8 cellular contexts compared by ENCODE assay signal in genomic region chr7:151756076-151756731, GRCh38.
A peak's percentile ranks its signal among the peaks of the same experiment; 100 is the strongest.
DNase-seq lines count a peak whose midpoint lies in the region; ATAC-seq and TF ChIP-seq lines count a peak whose summit lies in the region.

No MANE protein-coding gene starts in this region.

- H3K18ac ChIP-seq in neuronal stem cell (ENCODE audit: low read length) = peak overlapping the region; percentile 82

- H4K8ac ChIP-seq in neuronal stem cell (ENCODE audit: low read depth, low read length) = no peak overlapping the region

- peak overlapping the region; percentile 92 for H2BK15ac ChIP-seq in neuronal stem cell (ENCODE audit: low read length)

- no peaks in the 10 kb centered on the region for H3K79me1 ChIP-seq in neuronal stem cell (ENCODE audit: low read depth, low read length)

- H3K4ac ChIP-seq in neuronal stem cell (ENCODE audit: low read length) = no peak overlapping the region

- peak overlapping the region; percentile 49 to 73 (median 55) for H3K4me3 Mint-ChIP-seq in T-cell
- peak overlapping the region; percentile 27 for H3K4me3 Mint-ChIP-seq in activated naive CD8-positive, alpha-beta T cell treated with anti-CD3 and anti-CD28 coated beads, Interleukin-2, amount 50 U/mL, for 24 hours

- peak overlapping the region; percentile 35 for H2AFZ ChIP-seq in neuronal stem cell (ENCODE audit: low read length)

- H3K4me2 ChIP-seq in neuronal stem cell (ENCODE audit: insufficient read depth, low read length, poor library complexity, severe bottlenecking) = no peak overlapping the region

- no peaks in the 10 kb centered on the region for H3K36me3 ChIP-seq in neuronal stem cell (replicated peaks in 1 of 2; ENCODE audit: control insufficient read depth in 2 of 2, insufficient read depth in 2 of 2, low read length in 2 of 2)

- H3K4me3 ChIP-seq in GM12865 (ENCODE audit: low read depth, low read length) = no peak overlapping the region
- no peak overlapping the region for H3K4me3 ChIP-seq in neuronal stem cell (ENCODE audit: low read length in 2 of 2)

- H3K36me3 Mint-ChIP-seq in T-cell = peaks cover 16% of the 10 kb centered on the region
- no peaks in the 10 kb centered on the region for H3K36me3 Mint-ChIP-seq in activated naive CD8-positive, alpha-beta T cell treated with anti-CD3 and anti-CD28 coated beads, Interleukin-2, amount 50 U/mL, for 24 hours (ENCODE audit: low read depth)

- no CpG with 5 or more reads among the region's 19 CpGs for WGBS in neuronal stem cell (ENCODE audit: extremely low coverage in 2 of 2, insufficient read length in 2 of 2, insufficient replicate concordance in 1 of 2), 2 donors

- H2AK5ac ChIP-seq in neuronal stem cell (ENCODE audit: low read depth, low read length) = peak overlapping the region; percentile 98

- H3K9me3 Mint-ChIP-seq in T-cell = no peaks in the 10 kb centered on the region
- H3K9me3 Mint-ChIP-seq in activated naive CD8-positive, alpha-beta T cell treated with anti-CD3 and anti-CD28 coated beads, Interleukin-2, amount 50 U/mL, for 24 hours = no peaks in the 10 kb centered on the region

- no peak overlapping the region for H2BK5ac ChIP-seq in neuronal stem cell (ENCODE audit: low read length)

- POLR2A ChIA-PET in T-cell (lab: Charles Lee) = interaction anchor here in 1 of 2 donors (0.6 kb wide), 1 partner anchor 492 kb away, joined by 7 read pairs; no protein-coding TSS in a partner anchor

- no peak overlapping the region for H3K14ac ChIP-seq in neuronal stem cell (ENCODE audit: low read length)

- CTCF ChIA-PET in T-cell (lab: Charles Lee) = interaction anchor here in 1 of 2 donors (1.7 kb wide), 1 partner anchor 20 kb away, joined by 5 read pairs; no protein-coding TSS in a partner anchor

- peak overlapping the region; percentile 93 to 95 for H3K27ac Mint-ChIP-seq in T-cell
- peak overlapping the region; percentile 82 for H3K27ac Mint-ChIP-seq in activated naive CD8-positive, alpha-beta T cell treated with anti-CD3 and anti-CD28 coated beads, Interleukin-2, amount 50 U/mL, for 24 hours

- peak; percentile 93 to 99 (median 96) for ATAC-seq in T-cell (replicated peaks in 1 of 4)
- ATAC-seq in activated naive CD8-positive, alpha-beta T cell treated with anti-CD3 and anti-CD28 coated beads, Interleukin-2, amount 50 U/mL, for 24 hours = peak; percentile 97
- no peak for ATAC-seq in HG03571 (IDR thresholded peaks at IDR 0.05; ENCODE audit: unreplicated experiment)

- TF ChIP-seq CTCF in GM12865 (IDR thresholded peaks at IDR 0.05; ENCODE audit: insufficient read depth, low read depth, low read length, missing control alignments) = no peak
- no peak for TF ChIP-seq CTCF in GM10266 (IDR thresholded peaks at IDR 0.05; ENCODE audit: control insufficient read depth, insufficient read depth, low read depth, missing control alignments)

- peaks cover 32 to 41% (median 36%) of the 10 kb centered on the region in 3 donors for H3K4me1 Mint-ChIP-seq in T-cell
- peaks cover 20% of the 10 kb centered on the region for H3K4me1 Mint-ChIP-seq in activated naive CD8-positive, alpha-beta T cell treated with anti-CD3 and anti-CD28 coated beads, Interleukin-2, amount 50 U/mL, for 24 hours

- H3K9me3 ChIP-seq in neuronal stem cell (replicated peaks in 1 of 2; ENCODE audit: control insufficient read depth in 2 of 2, insufficient read depth in 1 of 2, low read depth in 1 of 2, low read length in 2 of 2) = peaks cover 0 to 2% of the 10 kb centered on the region in 2 donors

- H3K27me3 Mint-ChIP-seq in T-cell = no peaks in the 10 kb centered on the region
- H3K27me3 Mint-ChIP-seq in activated naive CD8-positive, alpha-beta T cell treated with anti-CD3 and anti-CD28 coated beads, Interleukin-2, amount 50 U/mL, for 24 hours = no peaks in the 10 kb centered on the region

- no peak overlapping the region for H4K91ac ChIP-seq in neuronal stem cell (ENCODE audit: low read depth, low read length, poor library complexity)

- H3K9ac ChIP-seq in neuronal stem cell (ENCODE audit: low read depth, low read length, poor library complexity) = no peak overlapping the region

- peaks cover 16 to 17% of the 10 kb centered on the region in 2 donors for H3K4me1 ChIP-seq in neuronal stem cell (ENCODE audit: control insufficient read depth in 2 of 2, insufficient read depth in 1 of 2, low read depth in 1 of 2, low read length in 2 of 2)

- H3K23ac ChIP-seq in neuronal stem cell (ENCODE audit: low read depth, low read length, poor library complexity) = peak overlapping the region; percentile 9

- no peak overlapping the region for H2BK120ac ChIP-seq in neuronal stem cell (ENCODE audit: low read depth, low read length)

- H3K27me3 ChIP-seq in neuronal stem cell (ENCODE audit: control insufficient read depth in 3 of 3, insufficient read depth in 3 of 3, low read depth in 1 of 3, low read length in 3 of 3) = peaks cover 0 to 5% (median 0%) of the 10 kb centered on the region in 3 experiments

- peak overlapping the region; percentile 92 for H2BK12ac ChIP-seq in neuronal stem cell (ENCODE audit: low read length)

- no peak overlapping the region for H3K27ac ChIP-seq in neuronal stem cell (replicated peaks; ENCODE audit: low read length)

- peak; percentile 32 for DNase-seq in GM12865 (ENCODE audit: low read depth)
- DNase-seq in T-cell = peak; percentile 17 to 60 (median 41)
- peak; percentile 64 for DNase-seq in activated naive CD8-positive, alpha-beta T cell treated with anti-CD3 and anti-CD28 coated beads, Interleukin-2, amount 50 U/mL, for 24 hours
- DNase-seq in neuronal stem cell (ENCODE audit: low spot score) = no peak
- no peak for DNase-seq in middle frontal gyrus (ENCODE audit: extremely low spot score, low spot score)
- DNase-seq in DMS53 (lab: John Stamatoyannopoulos, UW) = no peak
- DNase-seq in GM10266 (ENCODE audit: extremely low spot score) = no peak

Comparison
In these comparisons a context has a peak if more than half of its experiments do, and no peak if none do; other contexts are left out.
1. DNase-seq: peak in GM12865 (single experiment), T-cell (34 of 34) and activated naive CD8-positive, alpha-beta T cell treated with anti-CD3 and anti-CD28 coated beads, Interleukin-2, amount 50 U/mL, for 24 hours (single experiment); none in neuronal stem cell (single experiment), middle frontal gyrus (single experiment), DMS53 (single experiment) and GM10266 (single experiment).